ENCODE assay signal across 8 cellular contexts in the genomic region with DNA sequence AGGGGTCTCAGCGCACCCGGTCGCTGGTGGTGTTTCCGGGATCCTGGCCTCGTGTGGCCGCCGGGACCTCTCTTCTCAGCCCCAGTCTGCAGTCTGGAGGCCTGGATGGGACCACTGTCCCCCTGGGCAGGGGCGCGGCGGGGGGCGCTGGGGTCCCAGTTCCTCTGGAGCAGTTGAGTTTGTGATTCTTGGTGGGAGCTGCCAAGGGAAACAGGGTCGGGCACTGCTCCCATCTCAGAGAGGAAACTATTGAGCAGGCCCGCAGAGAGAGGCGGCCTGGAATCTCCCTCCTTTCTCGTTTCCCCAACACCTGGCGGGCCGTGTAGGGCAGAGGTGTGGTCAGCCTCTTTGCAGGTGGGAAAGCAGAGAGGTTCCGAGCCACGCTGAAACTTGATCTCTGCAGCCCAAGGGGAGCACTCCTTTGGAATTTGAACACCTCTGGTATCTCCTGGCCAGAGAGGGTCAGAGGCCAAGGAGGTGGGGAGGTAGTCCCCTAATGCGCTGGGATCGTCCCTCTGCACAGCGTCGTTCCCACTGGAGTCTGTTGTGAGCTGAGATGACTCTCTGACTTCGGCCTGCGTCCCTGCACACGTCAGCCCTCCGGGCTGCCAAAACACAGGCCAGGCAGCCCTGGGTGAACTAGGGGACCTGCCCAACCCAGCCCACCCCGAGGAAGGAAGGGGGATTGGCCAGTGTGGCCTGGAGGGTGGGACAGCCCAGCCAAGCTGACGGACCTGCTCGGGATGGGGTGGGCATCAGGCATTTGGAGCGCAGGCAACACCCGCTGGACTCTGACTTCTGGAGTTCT. TPM values are rescaled to one million over a fixed set of nuclear protein-coding genes. Genes with fewer than 3 reads are reported as not detected.
DNase-seq lines count a peak whose midpoint lies in the region; ATAC-seq, FAIRE-seq and TF ChIP-seq lines count a peak whose summit lies in the region.

No MANE protein-coding gene starts in this region.

- peaks cover 24% of the 10 kb centered on the region for H3K4me1 ChIP-seq in cardiac muscle cell (ENCODE audit: low read depth)
- H3K4me1 ChIP-seq in pancreas = peaks cover 21 to 40% (median 23%) of the 10 kb centered on the region in 3 donors

- H3K27me3 ChIP-seq in cardiac muscle cell (no peaks in the 10 kb centered on the region), pancreas (no peaks in the 10 kb centered on the region)

- no peaks in the 10 kb centered on the region for H3K9me3 Mint-ChIP-seq in activated T-cell treated with anti-CD3 and anti-CD28 coated beads, Interleukin-2, amount 50 U/mL, for 72 hours

- peak overlapping the region; percentile 85 to 93 for H3K4me3 Mint-ChIP-seq in activated T-cell treated with anti-CD3 and anti-CD28 coated beads, Interleukin-2, amount 50 U/mL, for 72 hours

- H3K4me3 ChIP-seq in cardiac muscle cell (peak overlapping the region; percentile 45), pancreas (peak overlapping the region; percentile 63 to 95 (median 86))

- peak overlapping the region; percentile 80 for H3K27ac Mint-ChIP-seq in activated T-cell treated with anti-CD3 and anti-CD28 coated beads, Interleukin-2, amount 50 U/mL, for 72 hours

- H3K27me3 Mint-ChIP-seq in activated T-cell treated with anti-CD3 and anti-CD28 coated beads, Interleukin-2, amount 50 U/mL, for 72 hours (ENCODE audit: low read depth) = no peaks in the 10 kb centered on the region

- DNase-seq in GM03348 (ENCODE audit: low spot score) = peak; percentile 82
- no peak for DNase-seq in activated T-cell treated with anti-CD3 and anti-CD28 coated beads, Interleukin-2, amount 50 U/mL, for 72 hours
- peak; percentile 22 to 73 for DNase-seq in cardiac muscle cell (ENCODE audit: low read depth in 1 of 2, low spot score in 1 of 2)
- peak in 2 of 6 donors; percentile 44 to 65 for DNase-seq in pancreas
- DNase-seq in cerebellar nuclear complex (lab: John Stamatoyannopoulos, UW) = no peak
- no peak for DNase-seq in NCI-H2227 (lab: John Stamatoyannopoulos, UW; ENCODE audit: unreplicated experiment)

- H3K27ac ChIP-seq in cardiac muscle cell (peak overlapping the region; percentile 6), pancreas (peak overlapping the region; percentile 26 to 85 (median 64))

- TF ChIP-seq CTCF in cardiac muscle cell (IDR thresholded peaks at IDR 0.05; ENCODE audit: low read depth, low read length) (no peak), pancreas (IDR thresholded peaks at IDR 0.05) (no peak)

- intact Hi-C loops in pancreas (cut with DNase I) = loop anchor here in 1 of 3 donors (10.0 kb wide), 1 partner anchor 51 kb away; no protein-coding TSS in a partner anchor

- FAIRE-seq in pancreas (lab: Jason Lieb, UNC) = no peak

- peak; percentile 1 for ATAC-seq in HG03342 (IDR thresholded peaks at IDR 0.05; ENCODE audit: unreplicated experiment)
- ATAC-seq in activated T-cell treated with anti-CD3 and anti-CD28 coated beads, Interleukin-2, amount 50 U/mL, for 72 hours (replicated peaks in 1 of 2) = no peak
- peak; percentile 20 to 37 (median 30) for ATAC-seq in pancreas
- no peak for ATAC-seq in GM18909 (IDR thresholded peaks at IDR 0.05; ENCODE audit: poor library complexity, unreplicated experiment)

- 9 to 14% methylated on average over 32 of the region's 32 CpGs for WGBS in pancreas, 2 donors

- H3K36me3 ChIP-seq in cardiac muscle cell (no peaks in the 10 kb centered on the region), pancreas (no peaks in the 10 kb centered on the region)

- H3K9me3 ChIP-seq in cardiac muscle cell (ENCODE audit: low read depth) (no peaks in the 10 kb centered on the region), pancreas (no peaks in the 10 kb centered on the region)

- H3K36me3 Mint-ChIP-seq in activated T-cell treated with anti-CD3 and anti-CD28 coated beads, Interleukin-2, amount 50 U/mL, for 72 hours (ENCODE audit: insufficient read depth in 2 of 2) = peaks cover 5 to 15% of the 10 kb centered on the region in 2 donors

- peaks cover 76% of the 10 kb centered on the region for H3K4me1 Mint-ChIP-seq in activated T-cell treated with anti-CD3 and anti-CD28 coated beads, Interleukin-2, amount 50 U/mL, for 72 hours (ENCODE audit: low read depth)

RNA-seq across cellular contexts. Expression of gene PLEKHF1, which starts 0.8 kb away (rescaled TPM):
- 10 to 100 TPM; 21.3 to 21.5 TPM for total RNA-seq in activated T-cell treated with anti-CD3 and anti-CD28 coated beads, Interleukin-2, amount 50 U/mL, for 72 hours
- total RNA-seq in cardiac muscle cell (3.0 and 3.1 TPM in 2 replicates), pancreas (1 to 10 TPM; 2.1 to 8.4 (median 3.7) TPM)
- polyA plus RNA-seq in cardiac muscle cell (0.96 and 2.3 TPM in 2 replicates), pancreas (1 to 10 TPM; 9.1 to 9.3 TPM)

RNA-seq across cellular contexts. Expression of gene C19orf12, which starts 49.0 kb away (rescaled TPM):
- 10 to 100 TPM; 32.1 to 35.6 TPM for total RNA-seq in activated T-cell treated with anti-CD3 and anti-CD28 coated beads, Interleukin-2, amount 50 U/mL, for 72 hours
- total RNA-seq in cardiac muscle cell (46.2 and 61.4 TPM in 2 replicates), pancreas (10 to 100 TPM; 11.0 to 16.9 (median 12.9) TPM)
- polyA plus RNA-seq in cardiac muscle cell (46.2 and 54.7 TPM in 2 replicates), pancreas (10 to 100 TPM; 11.0 to 11.5 TPM)

RNA-seq across cellular contexts. Expression of gene POP4, which starts 59.9 kb away (rescaled TPM):
- total RNA-seq in activated T-cell treated with anti-CD3 and anti-CD28 coated beads, Interleukin-2, amount 50 U/mL, for 72 hours = 10 to 100 TPM; 62.6 to 65.3 TPM
- total RNA-seq in cardiac muscle cell = 32.0 and 60.6 TPM in 2 replicates
- polyA plus RNA-seq in cardiac muscle cell = 86.7 and 89.7 TPM in 2 replicates
- 10 to 100 TPM; 14.3 to 32.3 (median 23.1) TPM for total RNA-seq in pancreas
- 10 to 100 TPM; 26.3 to 50.3 TPM for polyA plus RNA-seq in pancreas

Comparison
In these comparisons a context has a peak if more than half of its experiments do, and no peak if none do; other contexts are left out.
1. DNase-seq: peak in GM03348 (single experiment) and cardiac muscle cell (2 of 2); none in activated T-cell treated with anti-CD3 and anti-CD28 coated beads, Interleukin-2, amount 50 U/mL, for 72 hours (0 of 2), cerebellar nuclear complex (0 of 2) and NCI-H2227 (single experiment).
2. ATAC-seq: peak in HG03342 (single experiment) and pancreas (4 of 4); none in activated T-cell treated with anti-CD3 and anti-CD28 coated beads, Interleukin-2, amount 50 U/mL, for 72 hours (0 of 2) and GM18909 (single experiment).